ENCODE assay signal across 7 cellular contexts in the genomic region with DNA sequence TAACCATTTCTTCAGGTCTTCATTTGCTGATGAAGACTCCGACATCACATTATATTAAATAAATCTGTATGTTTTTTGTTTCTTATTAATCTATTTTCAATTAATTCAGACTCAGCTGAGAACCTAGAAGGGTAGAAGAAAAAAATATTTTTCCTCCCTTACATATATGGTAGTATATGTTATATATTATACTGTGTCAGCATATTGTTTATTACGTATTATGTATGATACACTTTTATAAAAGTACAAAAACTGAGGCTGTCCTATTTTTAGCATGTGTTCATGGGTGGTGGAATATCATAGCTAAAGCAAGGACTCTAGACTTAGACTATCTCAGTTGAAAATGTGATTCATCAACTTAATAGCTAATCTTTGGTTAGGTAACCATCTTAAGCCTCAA.
"Had no signal": no experiment of that assay in that cellular context is flagged by ENCODE, and none has a peak within 500 bp of the region (broad histone marks: within the 10 kb centered on the region; RNA-seq: fewer than 3 reads in every experiment).

No MANE protein-coding gene starts in this region.

- ATAC-seq: GM23338 had no signal

- DNase-seq: H9, HCEC 1CT, KG1 had no signal

- H3K4me3 ChIP-seq: GM23338 had no signal

- H2AFZ ChIP-seq: GM23338 had no signal

- FAIRE-seq: H1, H54 had no signal

- H3K27ac ChIP-seq: HL-60 had no signal

- H3K4me2 ChIP-seq: GM23338 had no signal
